ENCODE assay signal across 8 cellular contexts in the genomic region with DNA sequence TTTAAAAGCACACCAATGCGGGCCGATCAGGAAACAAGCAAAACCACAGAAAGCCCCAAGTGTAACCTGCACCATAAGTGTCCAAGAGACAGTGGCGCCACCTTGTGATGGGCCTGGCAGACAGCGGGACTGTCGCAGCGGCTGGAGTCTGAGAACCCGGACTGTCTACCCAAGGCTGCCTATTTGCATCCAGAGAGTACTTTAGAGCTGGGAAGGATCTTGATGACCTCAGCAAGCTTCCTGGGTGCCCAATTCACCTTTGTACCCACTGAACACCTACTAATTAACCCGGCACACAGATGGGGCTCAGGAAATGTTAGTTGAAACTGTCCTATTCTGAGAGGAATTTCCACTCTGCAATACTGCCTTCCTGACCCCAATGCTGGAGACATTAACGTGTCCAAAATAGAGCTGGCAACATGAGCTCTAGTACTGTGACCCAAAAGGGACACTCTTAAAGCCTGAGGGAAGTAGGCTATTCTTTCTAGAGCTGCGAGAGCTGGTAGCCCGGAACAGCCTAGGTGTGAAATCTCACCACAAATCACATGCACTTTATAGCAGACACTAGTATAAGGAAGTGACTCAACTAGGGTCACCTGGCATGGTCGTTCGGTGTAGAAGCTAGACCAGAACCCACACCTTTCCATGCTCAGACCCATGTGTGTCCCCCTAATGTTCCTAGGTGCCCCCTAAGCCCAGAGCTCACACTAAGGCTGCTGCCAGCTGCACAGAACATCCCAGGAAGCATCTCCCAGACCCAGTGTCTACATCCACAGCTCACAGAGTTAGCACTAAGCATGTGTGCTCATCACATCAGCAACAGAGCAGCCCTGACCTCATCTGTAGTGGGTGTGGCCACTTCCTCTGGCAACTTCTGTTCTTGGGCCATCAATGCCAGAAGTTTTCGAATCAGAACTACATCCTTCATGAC. TPM values are rescaled to one million over a fixed set of nuclear protein-coding genes. Genes with fewer than 3 reads are reported as not detected.
DNase-seq lines count a peak whose midpoint lies in the region; ATAC-seq and TF ChIP-seq lines count a peak whose summit lies in the region.

No MANE protein-coding gene starts in this region.

- H3K79me2 ChIP-seq in OCI-LY1 (ENCODE audit: insufficient read depth, low read length), result no peaks in the 10 kb centered on the region

- no peaks in the 10 kb centered on the region for H3K9me2 ChIP-seq in OCI-LY1 (ENCODE audit: low read depth, low read length)

- H3K27ac ChIP-seq in OCI-LY1 (ENCODE audit: low read depth, low read length, poor library complexity, severe bottlenecking), result peak overlapping the region; percentile 72

- H3K9me3 ChIP-seq in Caco-2, result no peaks in the 10 kb centered on the region
- H3K9me3 ChIP-seq in OCI-LY1 (ENCODE audit: low read length), result no peaks in the 10 kb centered on the region

- no TSS peak for BruUV-seq in Caco-2 (replicated peaks; lab: Mats Ljungman, UMichigan)

- H3K36me3 Mint-ChIP-seq in Caco-2 (ENCODE audit: insufficient read depth, unreplicated experiment), result peaks cover 96% of the 10 kb centered on the region
- H3K36me3 Mint-ChIP-seq in natural killer cell, result no peaks in the 10 kb centered on the region

- H3K4me1 ChIP-seq in Caco-2 (no peaks in the 10 kb centered on the region; the same call in 1 of the 2 replicates), OCI-LY1 (ENCODE audit: insufficient read depth, low read length, severe bottlenecking) (peaks cover 16% of the 10 kb centered on the region)

- no peaks in the 10 kb centered on the region for H3K27me3 Mint-ChIP-seq in Caco-2 (ENCODE audit: insufficient read depth, unreplicated experiment)
- no peaks in the 10 kb centered on the region for H3K27me3 Mint-ChIP-seq in natural killer cell (ENCODE audit: low read depth in 2 of 2)

- H2AFZ ChIP-seq in OCI-LY1 (ENCODE audit: low read length), result no peak overlapping the region

- H3K27me3 ChIP-seq in Caco-2 (replicated peaks; ENCODE audit: control insufficient read depth, insufficient read depth, low read length) (no peaks in the 10 kb centered on the region), OCI-LY1 (ENCODE audit: insufficient read depth, low read length) (no peaks in the 10 kb centered on the region)

- no peaks in the 10 kb centered on the region; the same call in 1 of the 2 replicates for H3F3A ChIP-seq in OCI-LY1 (ENCODE audit: insufficient read depth, low read length)

- CTCF ChIA-PET in Caco-2 (lab: Charles Lee), result interaction anchor here (0.6 to 1.9 kb wide), 7 partner anchors 8 to 253 kb away, joined by 3 to 27 read pairs (median 5); no protein-coding TSS in a partner anchor

- H3K36me3 ChIP-seq in Caco-2 (ENCODE audit: control insufficient read depth, insufficient read depth, low read length), result peaks cover 4% of the 10 kb centered on the region
- peaks cover 80% of the 10 kb centered on the region for H3K36me3 ChIP-seq in OCI-LY1 (ENCODE audit: insufficient read depth, low read length)

- ATAC-seq in GM19452 (IDR thresholded peaks at IDR 0.05; ENCODE audit: unreplicated experiment), result peak; percentile 73
- peak; percentile 79 for ATAC-seq in HG03520 (IDR thresholded peaks at IDR 0.05; ENCODE audit: unreplicated experiment)
- ATAC-seq in natural killer cell, result peak; percentile 79 to 92 (median 87)

- H3K4me1 Mint-ChIP-seq in Caco-2 (ENCODE audit: low read depth, unreplicated experiment) (no peaks in the 10 kb centered on the region), natural killer cell (peaks cover 25 to 26% of the 10 kb centered on the region in 2 donors)

- intact Hi-C loops in Caco-2 (cut with micrococcal nuclease; ENCODE audit: unreplicated experiment), result loop anchor here (1.0 to 10.0 kb wide), 3 partner anchors 53 to 253 kb away; a partner anchor contains a TSS
- intact Hi-C loops in natural killer cell (cut with micrococcal nuclease), result loop anchor here (1.0 to 5.0 kb wide), 8 partner anchors 12 to 373 kb away; a partner anchor contains a TSS

- POLR2A ChIA-PET in Caco-2 (lab: Charles Lee), result interaction anchor here (0.6 kb wide), 1 partner anchor 18 kb away, joined by 3 read pairs; no protein-coding TSS in a partner anchor

- no peaks in the 10 kb centered on the region for H3K9me3 Mint-ChIP-seq in Caco-2 (ENCODE audit: unreplicated experiment)
- no peaks in the 10 kb centered on the region for H3K9me3 Mint-ChIP-seq in natural killer cell

- TF ChIP-seq CTCF in Caco-2 (IDR thresholded peaks at IDR 0.05; ENCODE audit: insufficient read depth in 1 of 2, low read depth in 1 of 2, low read length in 1 of 2, severe bottlenecking in 1 of 2, unreplicated experiment in 1 of 2) (peak; percentile 61 to 90), OCI-LY1 (IDR thresholded peaks at IDR 0.05; ENCODE audit: low read length) (peak; percentile 97), epithelial cell of proximal tubule (conservative IDR thresholded peaks at IDR 0.05; ENCODE audit: low read depth, low read length) (peak; percentile 89), natural killer cell (IDR thresholded peaks at IDR 0.05) (peak; percentile 82)

- H3K4me3 ChIP-seq in Caco-2 (ENCODE audit: low read depth, low read length), result no peak overlapping the region
- no peak overlapping the region for H3K4me3 ChIP-seq in OCI-LY1 (ENCODE audit: low read depth, low read length, poor library complexity, severe bottlenecking)
- H3K4me3 ChIP-seq in epithelial cell of proximal tubule (ENCODE audit: low read depth, low read length), result no peak overlapping the region

- H3K4me3 Mint-ChIP-seq in Caco-2 (ENCODE audit: unreplicated experiment) (no peak overlapping the region), natural killer cell (peak overlapping the region; percentile 83)

- peak overlapping the region; percentile 18; the same call in 1 of the 2 replicates for H3K9ac ChIP-seq in OCI-LY1 (ENCODE audit: low read length)

- peak overlapping the region; percentile 16; the same call in 1 of the 2 replicates for H3K4me2 ChIP-seq in OCI-LY1 (ENCODE audit: low read length)

- H4K20me1 ChIP-seq in OCI-LY1 (ENCODE audit: insufficient read depth, low read length), result no peaks in the 10 kb centered on the region

- H3K27ac Mint-ChIP-seq in Caco-2 (ENCODE audit: unreplicated experiment) (no peak overlapping the region), natural killer cell (peak overlapping the region; percentile 97)

- DNase-seq in Caco-2 (peak; percentile 82 to 85), activated T-cell treated with anti-CD3 and anti-CD28 coated beads for 24 hours (ENCODE audit: low read depth) (peak; percentile 62), epithelial cell of proximal tubule (ENCODE audit: low read depth) (no peak), natural killer cell (peak; percentile 82)
- DNase-seq in stimulated activated naive CD4-positive, alpha-beta T cell (lab: John Stamatoyannopoulos, UW), result peak; percentile 63 to 79 (median 71)

RNA-seq across cellular contexts. Expression of a gene that starts 25.4 kb away (rescaled TPM):
- total RNA-seq in Caco-2 (2022), result 73.8 and 79.5 TPM in 2 replicates
- total RNA-seq in epithelial cell of proximal tubule, result 21.3 and 23.1 TPM in 2 replicates
- 10 to 100 TPM; 19.7 to 26.5 (median 22.8) TPM for total RNA-seq in natural killer cell

RNA-seq across cellular contexts. Expression of a gene that starts 25.8 kb away (rescaled TPM):
- 278 and 282 TPM in 2 replicates for total RNA-seq in Caco-2 (2022)
- 47.8 and 53.2 TPM in 2 replicates for total RNA-seq in epithelial cell of proximal tubule
- total RNA-seq in natural killer cell, result 100 to 1,000 TPM; 115 to 146 (median 128) TPM
